10 cellular contexts compared by ENCODE assay signal in genomic region chr15:92801412-92801773, GRCh38.
DNase-seq lines count a peak whose midpoint lies in the region; ATAC-seq, FAIRE-seq and TF ChIP-seq lines count a peak whose summit lies in the region.
"Had no signal": no experiment of that assay in that cellular context is flagged by ENCODE, and none has a peak within 500 bp of the region (broad histone marks: within the 10 kb centered on the region; RNA-seq: fewer than 3 reads in every experiment).

No MANE protein-coding gene starts in this region.

- H3K4me1 ChIP-seq in NT2/D1 (ENCODE audit: insufficient read depth, insufficient read length) (peaks cover 5% of the 10 kb centered on the region), small intestine (ENCODE audit: control insufficient read depth in 2 of 2, insufficient read depth in 1 of 2, low read depth in 1 of 2, low read length in 1 of 2) (peaks cover 0 to 3% of the 10 kb centered on the region in 2 donors)

- H3K36me3 ChIP-seq in NT2/D1 (ENCODE audit: insufficient read depth, insufficient read length, low read length), result no peaks in the 10 kb centered on the region
- H3K36me3 ChIP-seq in small intestine (ENCODE audit: control insufficient read depth in 2 of 2, insufficient read depth in 2 of 2, low read length in 2 of 2), result no peaks in the 10 kb centered on the region

- WGBS in small intestine, 3 donors, result 78 to 79% (median 78%) methylated on average over 6 of the region's 6 CpGs

- no peak overlapping the region for H3K27ac ChIP-seq in CD4-positive, alpha-beta T cell (ENCODE audit: low read depth, low read length)
- peak overlapping the region in 1 of 2 donors; percentile 71 for H3K27ac ChIP-seq in small intestine (ENCODE audit: low read depth in 1 of 2, low read length in 1 of 2)

- POLR2A ChIA-PET in CD4-positive, alpha-beta T cell (lab: Charles Lee), result interaction anchor here (1.0 to 1.3 kb wide), 3 partner anchors 8 to 99 kb away, joined by 3 to 4 read pairs (median 3); partner anchors contain the start of gene CHD2

- no peak overlapping the region for H3K4me3 Mint-ChIP-seq in CD4-positive, alpha-beta T cell
- no peak overlapping the region for H3K4me3 Mint-ChIP-seq in osteocyte (ENCODE audit: unreplicated experiment)
- no peak overlapping the region for H3K4me3 Mint-ChIP-seq in activated T-cell treated with anti-CD3 and anti-CD28 coated beads, Interleukin-2, amount 50 U/mL, for 72 hours

- intact Hi-C loops in CD4-positive, alpha-beta T cell (cut with DNase I, micrococcal nuclease), result no loop called here

- H3K9me3 ChIP-seq in CD4-positive, alpha-beta T cell (ENCODE audit: control insufficient read depth, low read length), result no peaks in the 10 kb centered on the region
- H3K9me3 ChIP-seq in NT2/D1 (ENCODE audit: insufficient read depth, low read length), result no peaks in the 10 kb centered on the region
- no peaks in the 10 kb centered on the region for H3K9me3 ChIP-seq in small intestine (ENCODE audit: control insufficient read depth, low read depth)

- H3K27me3 Mint-ChIP-seq in CD4-positive, alpha-beta T cell, result no peaks in the 10 kb centered on the region
- H3K27me3 Mint-ChIP-seq in osteocyte (ENCODE audit: unreplicated experiment), result no peaks in the 10 kb centered on the region
- H3K27me3 Mint-ChIP-seq in activated T-cell treated with anti-CD3 and anti-CD28 coated beads, Interleukin-2, amount 50 U/mL, for 72 hours (ENCODE audit: low read depth), result no peaks in the 10 kb centered on the region

- H3K27me3 ChIP-seq in CD4-positive, alpha-beta T cell (ENCODE audit: control insufficient read depth, insufficient read depth, low read length), result no peaks in the 10 kb centered on the region
- no peaks in the 10 kb centered on the region for H3K27me3 ChIP-seq in NT2/D1 (ENCODE audit: insufficient read depth, insufficient read length)
- no peaks in the 10 kb centered on the region for H3K27me3 ChIP-seq in small intestine (ENCODE audit: control insufficient read depth in 2 of 2, insufficient read depth in 2 of 2, low read length in 2 of 2)

- peaks cover 21% of the 10 kb centered on the region for H3K4me1 Mint-ChIP-seq in CD4-positive, alpha-beta T cell (ENCODE audit: low read depth)
- H3K4me1 Mint-ChIP-seq in osteocyte (ENCODE audit: unreplicated experiment), result peaks cover 34% of the 10 kb centered on the region
- H3K4me1 Mint-ChIP-seq in activated T-cell treated with anti-CD3 and anti-CD28 coated beads, Interleukin-2, amount 50 U/mL, for 72 hours (ENCODE audit: low read depth), result peaks cover 43% of the 10 kb centered on the region

- no peaks in the 10 kb centered on the region for H3K9me3 Mint-ChIP-seq in CD4-positive, alpha-beta T cell
- no peaks in the 10 kb centered on the region for H3K9me3 Mint-ChIP-seq in osteocyte (ENCODE audit: unreplicated experiment)
- H3K9me3 Mint-ChIP-seq in activated T-cell treated with anti-CD3 and anti-CD28 coated beads, Interleukin-2, amount 50 U/mL, for 72 hours, result peaks cover 0 to under 1% of the 10 kb centered on the region in 2 donors

- H3K36me3 Mint-ChIP-seq in CD4-positive, alpha-beta T cell (ENCODE audit: low read depth), result no peaks in the 10 kb centered on the region
- no peaks in the 10 kb centered on the region for H3K36me3 Mint-ChIP-seq in osteocyte (ENCODE audit: unreplicated experiment)
- peaks cover 1 to 2% of the 10 kb centered on the region in 2 donors for H3K36me3 Mint-ChIP-seq in activated T-cell treated with anti-CD3 and anti-CD28 coated beads, Interleukin-2, amount 50 U/mL, for 72 hours (ENCODE audit: insufficient read depth in 2 of 2)

- no peak for FAIRE-seq in small intestine (lab: Jason Lieb, UNC)
- FAIRE-seq: endometrium had no signal

- CTCF ChIA-PET in CD4-positive, alpha-beta T cell (lab: Charles Lee), result interaction anchor here (0.6 to 1.2 kb wide), 2 partner anchors 117 to 120 kb away, joined by 3 to 4 read pairs; no protein-coding TSS in a partner anchor

- peak overlapping the region; percentile 15 for H3K27ac Mint-ChIP-seq in CD4-positive, alpha-beta T cell
- peak overlapping the region; percentile 85 for H3K27ac Mint-ChIP-seq in osteocyte (ENCODE audit: unreplicated experiment)
- no peak overlapping the region for H3K27ac Mint-ChIP-seq in activated T-cell treated with anti-CD3 and anti-CD28 coated beads, Interleukin-2, amount 50 U/mL, for 72 hours

- peak overlapping the region; percentile 7 for H3K9ac ChIP-seq in NT2/D1 (ENCODE audit: insufficient read length, low read depth)

- no peak for DNase-seq in CD4-positive, alpha-beta T cell
- no peak for DNase-seq in NT2/D1 (ENCODE audit: low read depth, low spot score)
- peak; percentile 86 for DNase-seq in epithelial cell of esophagus (ENCODE audit: low read depth)
- no peak for DNase-seq in osteocyte (ENCODE audit: extremely low spot score, unreplicated experiment)
- no peak for DNase-seq in small intestine
- no peak for DNase-seq in activated T-cell treated with anti-CD3 and anti-CD28 coated beads, Interleukin-2, amount 50 U/mL, for 72 hours
- no peak for DNase-seq in activated CD4-positive, CD25-positive, alpha-beta regulatory T cell (lab: John Stamatoyannopoulos, UW)
- DNase-seq: stimulated activated naive CD4-positive, alpha-beta T cell treated with Interleukin-2 at 50 U/mL for 16 hours had no signal

- no peak for ATAC-seq in CD4-positive, alpha-beta T cell (ENCODE audit: poor library complexity)
- no peak for ATAC-seq in activated T-cell treated with anti-CD3 and anti-CD28 coated beads, Interleukin-2, amount 50 U/mL, for 72 hours (replicated peaks in 1 of 2)
- no peak for ATAC-seq in GM21786 (IDR thresholded peaks at IDR 0.05; ENCODE audit: unreplicated experiment)

- TF ChIP-seq CTCF in CD4-positive, alpha-beta T cell (IDR thresholded peaks at IDR 0.05), result no peak
- TF ChIP-seq CTCF in epithelial cell of esophagus (IDR thresholded peaks at IDR 0.05; ENCODE audit: insufficient read depth, low read depth, low read length, missing control alignments) (no peak), osteocyte (IDR thresholded peaks at IDR 0.05) (no peak)

- H3K4me3 ChIP-seq in NT2/D1 (ENCODE audit: insufficient read length, low read depth) (no peak overlapping the region), epithelial cell of esophagus (ENCODE audit: low read length) (no peak overlapping the region), small intestine (ENCODE audit: low read depth in 1 of 2, low read length in 2 of 2) (no peak overlapping the region)
